22 cellular contexts compared by ENCODE assay signal in genomic region chrY:21227849-21228248, GRCh38.
DNase-seq lines count a peak whose midpoint lies in the region; ATAC-seq and TF ChIP-seq lines count a peak whose summit lies in the region.
"Had no signal": no experiment of that assay in that cellular context is flagged by ENCODE, and none has a peak within 500 bp of the region (broad histone marks: within the 10 kb centered on the region; RNA-seq: fewer than 3 reads in every experiment).

No MANE protein-coding gene starts in this region.

- H3K4me3 ChIP-seq in CD4-positive, alpha-beta memory T cell (ENCODE audit: low read length in 2 of 2) = no peak overlapping the region
- H3K4me3 ChIP-seq: thoracic aorta had no signal

- CTCF ChIA-PET in activated B cell treated with CpG ODN at 0.5 μM for 24 hours (lab: Charles Lee) = interaction anchor here (0.7 kb wide), 1 partner anchor 84 kb away, joined by 3 read pairs; no protein-coding TSS in a partner anchor
- CTCF ChIA-PET in CD4-positive, alpha-beta memory T cell (lab: Charles Lee; ENCODE audit: partially characterized antibody) = no interaction called here

- H3K27me3 ChIP-seq in foreskin keratinocyte = no peaks in the 10 kb centered on the region
- H3K27me3 ChIP-seq in CD4-positive, alpha-beta memory T cell (ENCODE audit: insufficient read depth, low read length) = no peaks in the 10 kb centered on the region

- H3K27me3 Mint-ChIP-seq in activated B cell treated with CpG ODN at 0.5 μM for 24 hours = no peaks in the 10 kb centered on the region
- no peaks in the 10 kb centered on the region for H3K27me3 Mint-ChIP-seq in naive thymus-derived CD8-positive, alpha-beta T cell
- H3K27me3 Mint-ChIP-seq in CD4-positive, alpha-beta memory T cell = no peaks in the 10 kb centered on the region
- H3K27me3 Mint-ChIP-seq: activated naive CD4-positive, alpha-beta T cell treated with anti-CD3 and anti-CD28 coated beads, Interleukin-2, amount 10 ng/mL, durations not matched to agents 7 days and 5 days; CD4-positive, alpha-beta T cell; dendritic cell treated with granulocyte-macrophage colony-stimulating factor and Interleukin-4, amounts not matched to agents 40 ng/mL and 50 ng/mL, for 4 days had no signal

- H3K9me3 Mint-ChIP-seq in activated B cell treated with CpG ODN at 0.5 μM for 24 hours = no peaks in the 10 kb centered on the region
- no peaks in the 10 kb centered on the region for H3K9me3 Mint-ChIP-seq in stimulated activated effector memory CD8-positive, alpha-beta T cell treated with anti-CD3 and anti-CD28 coated beads, Interleukin-12 subunit alpha, Interleukin-12 subunit beta, amount 100 ng/mL, for 72 hours
- no peaks in the 10 kb centered on the region for H3K9me3 Mint-ChIP-seq in naive thymus-derived CD8-positive, alpha-beta T cell
- H3K9me3 Mint-ChIP-seq in CD4-positive, alpha-beta memory T cell = no peaks in the 10 kb centered on the region
- H3K9me3 Mint-ChIP-seq: CD4-positive, alpha-beta T cell had no signal

- ATAC-seq in GM19372 (IDR thresholded peaks at IDR 0.05; ENCODE audit: low read depth, unreplicated experiment) (peak; percentile 95), HG02610 (IDR thresholded peaks at IDR 0.05; ENCODE audit: unreplicated experiment) (peak; percentile 71), HG03139 (IDR thresholded peaks at IDR 0.05; ENCODE audit: unreplicated experiment) (peak; percentile 95), activated B cell treated with CpG ODN at 0.5 μM for 24 hours (ENCODE audit: low read depth) (peak; percentile 90), foreskin keratinocyte (no peak)
- no peak for ATAC-seq in stimulated activated effector memory CD8-positive, alpha-beta T cell treated with anti-CD3 and anti-CD28 coated beads, Interleukin-12 subunit alpha, Interleukin-12 subunit beta, amount 100 ng/mL, for 72 hours
- no peak for ATAC-seq in naive thymus-derived CD8-positive, alpha-beta T cell
- ATAC-seq: activated CD4-positive, CD25-positive, alpha-beta regulatory T cell treated with anti-CD3 and anti-CD28 coated beads, Interleukin-2, amount 50 U/mL, for 24 hours had no signal

- no peak for DNase-seq in activated B cell treated with CpG ODN at 0.5 μM for 24 hours
- no peak for DNase-seq in stimulated activated effector memory CD8-positive, alpha-beta T cell treated with anti-CD3 and anti-CD28 coated beads, Interleukin-12 subunit alpha, Interleukin-12 subunit beta, amount 100 ng/mL, for 72 hours (ENCODE audit: low spot score in 2 of 2)
- DNase-seq in foreskin keratinocyte = no peak
- no peak for DNase-seq in naive thymus-derived CD8-positive, alpha-beta T cell
- no peak for DNase-seq in CD4-positive, alpha-beta memory T cell
- DNase-seq: activated naive CD4-positive, alpha-beta T cell treated with anti-CD3 and anti-CD28 coated beads, Interleukin-2, amount 10 ng/mL, durations not matched to agents 7 days and 5 days; activated T-cell treated with anti-CD3 and anti-CD28 coated beads, Interleukin-2, amount 50 U/mL, for 48 hours; CD4-positive, alpha-beta T cell; DMS 273 treated with DMSO at 0.1 percent for 48 hours; NCI-H2081; NCI-H345; NCI-H82; OCI-M1; Right ventricle myocardium superior; small intestine; stimulated activated naive CD4-positive, alpha-beta T cell had no signal

- no peaks in the 10 kb centered on the region for H3K9me3 ChIP-seq in CD4-positive, alpha-beta memory T cell (ENCODE audit: control insufficient read depth in 1 of 2, low read length in 2 of 2)
- H3K9me3 ChIP-seq: thoracic aorta had no signal

- H3K4me3 Mint-ChIP-seq in activated B cell treated with CpG ODN at 0.5 μM for 24 hours = peak overlapping the region; percentile 81
- no peak overlapping the region for H3K4me3 Mint-ChIP-seq in stimulated activated effector memory CD8-positive, alpha-beta T cell treated with anti-CD3 and anti-CD28 coated beads, Interleukin-12 subunit alpha, Interleukin-12 subunit beta, amount 100 ng/mL, for 72 hours
- H3K4me3 Mint-ChIP-seq in naive thymus-derived CD8-positive, alpha-beta T cell = peak overlapping the region in 1 of 10 donors; percentile 28
- no peak overlapping the region for H3K4me3 Mint-ChIP-seq in CD4-positive, alpha-beta memory T cell
- H3K4me3 Mint-ChIP-seq: activated naive CD4-positive, alpha-beta T cell treated with anti-CD3 and anti-CD28 coated beads, Interleukin-2, amount 10 ng/mL, durations not matched to agents 7 days and 5 days; CD4-positive, alpha-beta T cell; dendritic cell treated with granulocyte-macrophage colony-stimulating factor and Interleukin-4, amounts not matched to agents 40 ng/mL and 50 ng/mL, for 4 days had no signal

- no peaks in the 10 kb centered on the region for H3K36me3 Mint-ChIP-seq in activated B cell treated with CpG ODN at 0.5 μM for 24 hours (ENCODE audit: low read depth)
- no peaks in the 10 kb centered on the region for H3K36me3 Mint-ChIP-seq in stimulated activated effector memory CD8-positive, alpha-beta T cell treated with anti-CD3 and anti-CD28 coated beads, Interleukin-12 subunit alpha, Interleukin-12 subunit beta, amount 100 ng/mL, for 72 hours
- H3K36me3 Mint-ChIP-seq in naive thymus-derived CD8-positive, alpha-beta T cell = no peaks in the 10 kb centered on the region
- no peaks in the 10 kb centered on the region for H3K36me3 Mint-ChIP-seq in CD4-positive, alpha-beta memory T cell

- POLR2A ChIA-PET in activated B cell treated with CpG ODN at 0.5 μM for 24 hours (lab: Charles Lee) = interaction anchor here (0.5 to 1.8 kb wide), 7 partner anchors 8 to 124 kb away, joined by 3 to 13 read pairs (median 4); no protein-coding TSS in a partner anchor
- POLR2A ChIA-PET in naive thymus-derived CD8-positive, alpha-beta T cell (lab: Charles Lee) = no interaction called here
- POLR2A ChIA-PET in CD4-positive, alpha-beta memory T cell (lab: Charles Lee; ENCODE audit: partially characterized antibody) = interaction anchor here (1.6 kb wide), 1 partner anchor 12 kb away, joined by 3 read pairs; no protein-coding TSS in a partner anchor

- no peaks in the 10 kb centered on the region for H3K36me3 ChIP-seq in CD4-positive, alpha-beta memory T cell (ENCODE audit: insufficient read depth, low read length)
- H3K36me3 ChIP-seq: thoracic aorta had no signal

- H3K4me1 ChIP-seq in foreskin keratinocyte = no peaks in the 10 kb centered on the region
- no peaks in the 10 kb centered on the region for H3K4me1 ChIP-seq in CD4-positive, alpha-beta memory T cell (ENCODE audit: insufficient read depth, low read length)

- TF ChIP-seq CTCF in activated B cell treated with CpG ODN at 0.5 μM for 24 hours (IDR thresholded peaks at IDR 0.05) = no peak
- no peak for TF ChIP-seq CTCF in foreskin keratinocyte (conservative IDR thresholded peaks at IDR 0.05)

- no peak overlapping the region for H3K27ac ChIP-seq in foreskin keratinocyte
- H3K27ac ChIP-seq in CD4-positive, alpha-beta memory T cell (ENCODE audit: low read depth, low read length) = no peak overlapping the region
- H3K27ac ChIP-seq: thoracic aorta had no signal

- intact Hi-C loops in activated B cell treated with CpG ODN at 0.5 μM for 24 hours (cut with micrococcal nuclease) = loop anchor here (1.0 to 5.0 kb wide), 2 partner anchors 8 to 34 kb away; no protein-coding TSS in a partner anchor
- intact Hi-C loops in CD4-positive, alpha-beta memory T cell (cut with micrococcal nuclease) = no loop called here

- H3K4me1 Mint-ChIP-seq in activated B cell treated with CpG ODN at 0.5 μM for 24 hours = peaks cover 18% of the 10 kb centered on the region
- H3K4me1 Mint-ChIP-seq in stimulated activated effector memory CD8-positive, alpha-beta T cell treated with anti-CD3 and anti-CD28 coated beads, Interleukin-12 subunit alpha, Interleukin-12 subunit beta, amount 100 ng/mL, for 72 hours = no peaks in the 10 kb centered on the region
- H3K4me1 Mint-ChIP-seq in naive thymus-derived CD8-positive, alpha-beta T cell = peaks cover 0 to 11% (median 2%) of the 10 kb centered on the region in 4 donors
- H3K4me1 Mint-ChIP-seq in CD4-positive, alpha-beta memory T cell = peaks cover 0 to 4% (median 1%) of the 10 kb centered on the region in 4 donors
- H3K4me1 Mint-ChIP-seq: activated naive CD4-positive, alpha-beta T cell treated with anti-CD3 and anti-CD28 coated beads, Interleukin-2, amount 10 ng/mL, durations not matched to agents 7 days and 5 days had no signal

- peak overlapping the region; percentile 74 for H3K27ac Mint-ChIP-seq in activated B cell treated with CpG ODN at 0.5 μM for 24 hours
- H3K27ac Mint-ChIP-seq in stimulated activated effector memory CD8-positive, alpha-beta T cell treated with anti-CD3 and anti-CD28 coated beads, Interleukin-12 subunit alpha, Interleukin-12 subunit beta, amount 100 ng/mL, for 72 hours = no peak overlapping the region
- H3K27ac Mint-ChIP-seq in naive thymus-derived CD8-positive, alpha-beta T cell = no peak overlapping the region
- H3K27ac Mint-ChIP-seq in CD4-positive, alpha-beta memory T cell = no peak overlapping the region
- H3K27ac Mint-ChIP-seq: activated naive CD4-positive, alpha-beta T cell treated with anti-CD3 and anti-CD28 coated beads, Interleukin-2, amount 10 ng/mL, durations not matched to agents 7 days and 5 days; CD4-positive, alpha-beta T cell; dendritic cell treated with granulocyte-macrophage colony-stimulating factor and Interleukin-4, amounts not matched to agents 40 ng/mL and 50 ng/mL, for 4 days had no signal

Comparison
In these comparisons a context has a peak if more than half of its experiments do, and no peak if none do; other contexts are left out.
1. ATAC-seq: peak in GM19372 (single experiment), HG02610 (single experiment), HG03139 (single experiment) and activated B cell treated with CpG ODN at 0.5 μM for 24 hours (single experiment); none in stimulated activated effector memory CD8-positive, alpha-beta T cell treated with anti-CD3 and anti-CD28 coated beads, Interleukin-12 subunit alpha, Interleukin-12 subunit beta, amount 100 ng/mL, for 72 hours (single experiment), foreskin keratinocyte (single experiment) and naive thymus-derived CD8-positive, alpha-beta T cell (0 of 2).